26 cellular contexts compared by ENCODE assay signal in the genomic region with DNA sequence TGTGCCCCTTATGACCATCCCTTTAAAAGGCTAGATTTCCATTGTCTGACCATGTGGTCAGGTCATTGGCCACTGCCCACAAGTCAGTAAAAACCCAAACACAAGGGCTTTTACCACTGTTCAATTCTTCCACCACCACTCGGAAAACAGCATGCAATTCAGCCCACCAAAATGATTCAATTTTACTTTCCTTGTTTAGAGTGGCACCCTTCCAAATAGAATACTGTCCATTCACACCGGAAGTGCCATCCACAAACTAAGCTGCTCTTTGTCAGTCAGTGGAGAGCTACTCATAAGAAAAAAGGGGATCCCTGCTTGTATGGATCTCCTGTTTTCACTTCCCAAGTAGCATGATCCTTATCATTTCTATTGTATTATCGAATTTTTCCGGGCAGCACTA.
"Had no signal": no experiment of that assay in that cellular context is flagged by ENCODE, and none has a peak within 500 bp of the region (broad histone marks: within the 10 kb centered on the region; RNA-seq: fewer than 3 reads in every experiment).

No MANE protein-coding gene starts in this region.

- H3K4me3 ChIP-seq: PC-9 had no signal

- ATAC-seq: activated CD8-positive, alpha-beta T cell treated with anti-CD3 and anti-CD28 coated beads, Interleukin-2, amount 10 ng/mL, durations not matched to agents 7 days and 5 days; activated naive CD8-positive, alpha-beta T cell treated with anti-CD3 and anti-CD28 coated beads, Interleukin-2, amount 50 U/mL, for 24 hours; Right ventricle myocardium inferior had no signal

- H3K27ac ChIP-seq: PC-9, RWPE1 had no signal

- H2AFZ ChIP-seq: PC-9 had no signal

- H3K4me2 ChIP-seq: PC-9 had no signal

- DNase-seq: activated CD4-positive, alpha-beta T cell treated with anti-CD3 and anti-CD28 coated beads, Interleukin-2, amount 10 ng/mL, durations not matched to agents 7 days and 5 days; activated CD4-positive, alpha-beta T cell treated with anti-CD3 and anti-CD28 coated beads, Interleukin-2, amount 50 U/mL, for 48 hours; activated CD8-positive, alpha-beta T cell treated with anti-CD3 and anti-CD28 coated beads, Interleukin-2, amount 10 ng/mL, durations not matched to agents 7 days and 5 days; activated effector memory CD4-positive, alpha-beta T cell treated with Interleukin-2 at 50 U/mL for 16 hours; activated naive CD4-positive, alpha-beta T cell treated with anti-CD3 and anti-CD28 coated beads, Interleukin-2, amount 10 ng/mL, durations not matched to agents 7 days and 5 days; activated naive CD8-positive, alpha-beta T cell treated with anti-CD3 and anti-CD28 coated beads, Interleukin-2, amount 50 U/mL, for 24 hours; activated T-cell treated with anti-CD3 and anti-CD28 coated beads for 4 hours; activated T-cell treated with anti-CD3 and anti-CD28 coated beads, Interleukin-2, amount 50 U/mL, for 48 hours; anterior cingulate cortex; central memory CD4-positive, alpha-beta T cell; Kasumi-1; KG1; MM.1S; NCI-H1092; NCI-H1436 treated with DMSO at 0.1 percent for 48 hours; NCI-H1694 treated with DMSO at 0.1 percent for 48 hours; NCI-H2029; NCI-H345; NCI-H526; NCI-H748 treated with DMSO at 0.1 percent for 48 hours; NK-92 treated with Interleukin-12 subunit alpha and Interleukin-12 subunit beta, amount 100 ng/mL, for 24 hours; PC-9; SIG-M5; T1000 had no signal
